ENCODE assay signal across 30 cellular contexts in the genomic region with DNA sequence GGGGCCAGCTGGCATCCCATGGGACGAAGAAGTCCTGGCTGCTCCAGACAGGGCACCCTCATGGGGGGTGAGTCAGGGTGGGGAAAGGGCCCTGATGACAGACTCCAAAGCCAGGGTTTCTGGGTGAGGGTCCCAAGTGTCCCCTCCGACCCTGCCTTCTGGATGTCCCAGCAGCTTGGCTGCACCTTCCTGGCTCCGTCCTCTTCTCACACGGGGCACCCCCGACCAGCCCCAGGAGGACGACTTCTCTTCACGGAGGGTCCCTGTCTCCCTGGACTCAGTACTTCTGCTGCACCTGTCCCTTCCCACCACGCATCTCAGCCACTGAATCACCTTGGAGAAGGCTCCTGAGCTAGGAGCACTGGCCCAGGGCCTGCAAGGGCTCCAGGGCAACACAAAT. TPM values are rescaled to one million over a fixed set of nuclear protein-coding genes. Genes with fewer than 3 reads are reported as not detected.
DNase-seq lines count a peak whose midpoint lies in the region; ATAC-seq, FAIRE-seq and TF ChIP-seq lines count a peak whose summit lies in the region.
"Had no signal": no experiment of that assay in that cellular context is flagged by ENCODE, and none has a peak within 500 bp of the region (broad histone marks: within the 10 kb centered on the region; RNA-seq: fewer than 3 reads in every experiment).

No MANE protein-coding gene starts in this region.

- H3K4me2 ChIP-seq in osteoblast (ENCODE audit: insufficient read depth, low read length) = no peak overlapping the region
- H3K4me2 ChIP-seq: BLaER1 had no signal

- DNase-seq in RWPE2 (ENCODE audit: low spot score) = peak; percentile 25
- DNase-seq in kidney = peak; percentile 61
- peak; percentile 66 for DNase-seq in osteoblast (ENCODE audit: insufficient read length, low spot score, missing footprints)
- peak; percentile 35 for DNase-seq in upper lobe of right lung
- DNase-seq in NCI-H1417 treated with DMSO at 0.1 percent for 48 hours (lab: John Stamatoyannopoulos, UW) = no peak
- DNase-seq in GM20000 (ENCODE audit: low spot score) = no peak
- DNase-seq in NCI-H446 treated with DMSO at 0.1 percent for 48 hours (lab: John Stamatoyannopoulos, UW) = no peak
- no peak for DNase-seq in NCI-H2227 (lab: John Stamatoyannopoulos, UW; ENCODE audit: unreplicated experiment)
- DNase-seq: 8988T; ACHN; BE2C; C1 segment of cervical spinal cord; CD4-positive, alpha-beta memory T cell; CD4-positive, CD25-positive, alpha-beta regulatory T cell; CD8-positive, alpha-beta memory T cell; COR-L47; DMS 273 treated with DMSO at 0.1 percent for 48 hours; DMS153; DMS53; DMS79; DND-41; EL; GDM1 had no signal

- H3K27ac ChIP-seq in RWPE2 (ENCODE audit: poor library complexity, severe bottlenecking) (no peak overlapping the region), kidney (ENCODE audit: low read depth in 2 of 2, low read length in 2 of 2) (no peak overlapping the region), osteoblast (ENCODE audit: low read depth, low read length) (no peak overlapping the region), upper lobe of right lung (no peak overlapping the region)
- H3K27ac ChIP-seq: BLaER1 had no signal

- peaks cover 36% of the 10 kb centered on the region for H4K20me1 ChIP-seq in osteoblast (ENCODE audit: insufficient read depth, low read length)
- H4K20me1 ChIP-seq: BLaER1 had no signal

- H3K9me3 ChIP-seq in RWPE2 (ENCODE audit: severe bottlenecking) (no peaks in the 10 kb centered on the region), kidney (ENCODE audit: control insufficient read depth in 1 of 2, low read length in 2 of 2) (peaks cover 0 to 14% of the 10 kb centered on the region in 2 donors), osteoblast (ENCODE audit: low read depth, low read length) (peaks cover 7% of the 10 kb centered on the region), upper lobe of right lung (no peaks in the 10 kb centered on the region)

- no peak overlapping the region for H3K4me3 ChIP-seq in RWPE2 (ENCODE audit: severe bottlenecking)
- H3K4me3 ChIP-seq in kidney (ENCODE audit: low read length in 2 of 2) = no peak overlapping the region
- H3K4me3 ChIP-seq in osteoblast (ENCODE audit: insufficient read depth, low read length) = no peak overlapping the region
- no peak overlapping the region for H3K4me3 ChIP-seq in upper lobe of right lung
- H3K4me3 ChIP-seq: BLaER1, GM12878 had no signal

- H3K27me3 ChIP-seq in RWPE2 (ENCODE audit: insufficient read depth, poor library complexity, severe bottlenecking) (no peaks in the 10 kb centered on the region), osteoblast (ENCODE audit: insufficient read depth, low read length) (no peaks in the 10 kb centered on the region), upper lobe of right lung (no peaks in the 10 kb centered on the region)
- H3K27me3 ChIP-seq: BE2C, BLaER1 had no signal

- H3K9ac ChIP-seq in kidney (ENCODE audit: low read length in 2 of 2) = no peak overlapping the region
- H3K9ac ChIP-seq: BLaER1 had no signal

- H3K4me1 ChIP-seq in RWPE2 (ENCODE audit: insufficient read depth, poor library complexity, severe bottlenecking) = no peaks in the 10 kb centered on the region
- no peaks in the 10 kb centered on the region for H3K4me1 ChIP-seq in kidney (ENCODE audit: control insufficient read depth in 1 of 2, insufficient read depth in 1 of 2, low read depth in 1 of 2, low read length in 2 of 2)
- no peaks in the 10 kb centered on the region for H3K4me1 ChIP-seq in osteoblast (ENCODE audit: insufficient read depth, low read length)
- no peaks in the 10 kb centered on the region for H3K4me1 ChIP-seq in upper lobe of right lung
- H3K4me1 ChIP-seq: BE2C, BLaER1 had no signal

- H3K79me2 ChIP-seq in osteoblast (ENCODE audit: insufficient read depth, low read length) = peaks cover 75% of the 10 kb centered on the region

- ATAC-seq in RWPE2 (ENCODE audit: low read depth) (no peak), upper lobe of right lung (no peak)
- ATAC-seq: GM12878 had no signal

- FAIRE-seq in kidney (lab: Jason Lieb, UNC) = no peak
- FAIRE-seq: A204.1, GM12878, GM12892, GM18507 had no signal

- no peak for TF ChIP-seq CTCF in RWPE2 (IDR thresholded peaks at IDR 0.05; ENCODE audit: poor library complexity, severe bottlenecking)
- TF ChIP-seq CTCF in kidney (IDR thresholded peaks at IDR 0.05; ENCODE audit: borderline replicate concordance, extremely low read depth, insufficient read depth) = no peak
- no peak for TF ChIP-seq CTCF in osteoblast (IDR thresholded peaks at IDR 0.05; ENCODE audit: extremely low read depth, low read depth, low read length)
- TF ChIP-seq CTCF in upper lobe of right lung (IDR thresholded peaks at IDR 0.05) = no peak
- TF ChIP-seq CTCF in GM20000 (IDR thresholded peaks at IDR 0.05; ENCODE audit: extremely low read depth, missing control alignments) = no peak

- no peak overlapping the region for H2AFZ ChIP-seq in osteoblast (ENCODE audit: low read length)

- H3K36me3 ChIP-seq in RWPE2 (ENCODE audit: low read depth) (peaks cover 63% of the 10 kb centered on the region), kidney (ENCODE audit: control insufficient read depth in 1 of 2, insufficient read depth in 2 of 2, low read length in 2 of 2) (peaks cover 21 to 48% of the 10 kb centered on the region in 2 donors), osteoblast (ENCODE audit: insufficient read depth, low read length) (peaks cover 80% of the 10 kb centered on the region), upper lobe of right lung (peaks cover 69% of the 10 kb centered on the region)

- intact Hi-C loops in kidney (cut with DNase I) = no loop called here
- intact Hi-C loops in upper lobe of right lung (cut with DNase I) = no loop called here

RNA-seq across cellular contexts. Expression of a gene that starts 19.9 kb away (rescaled TPM):
- total RNA-seq in kidney (23.4 TPM), osteoblast (10.9 and 14.8 TPM in 2 replicates), upper lobe of right lung (43.1 TPM)
- 18.4 TPM for polyA plus RNA-seq in kidney (ENCODE audit: insufficient read depth, low read depth, low replicate concordance)

RNA-seq across cellular contexts. Expression of a gene that starts 33.5 kb away (rescaled TPM):
- total RNA-seq in kidney = 28.7 TPM
- 5.8 TPM for polyA plus RNA-seq in kidney (ENCODE audit: insufficient read depth, low read depth, low replicate concordance)
- 1.1 and 1.5 TPM in 2 replicates for total RNA-seq in osteoblast
- 5.7 TPM for total RNA-seq in upper lobe of right lung
- total RNA-seq: CD8-positive, alpha-beta memory T cell; G401 had no signal
- polyA plus RNA-seq: CD14-positive monocyte had no signal

Comparison
In these comparisons a context has a peak if more than half of its experiments do, and no peak if none do; other contexts are left out.
1. DNase-seq: peak in RWPE2 (single experiment), kidney (single experiment), osteoblast (single experiment) and upper lobe of right lung (single experiment); none in NCI-H1417 treated with DMSO at 0.1 percent for 48 hours (single experiment), GM20000 (single experiment), NCI-H446 treated with DMSO at 0.1 percent for 48 hours (single experiment) and NCI-H2227 (single experiment).